In the genomic region with DNA sequence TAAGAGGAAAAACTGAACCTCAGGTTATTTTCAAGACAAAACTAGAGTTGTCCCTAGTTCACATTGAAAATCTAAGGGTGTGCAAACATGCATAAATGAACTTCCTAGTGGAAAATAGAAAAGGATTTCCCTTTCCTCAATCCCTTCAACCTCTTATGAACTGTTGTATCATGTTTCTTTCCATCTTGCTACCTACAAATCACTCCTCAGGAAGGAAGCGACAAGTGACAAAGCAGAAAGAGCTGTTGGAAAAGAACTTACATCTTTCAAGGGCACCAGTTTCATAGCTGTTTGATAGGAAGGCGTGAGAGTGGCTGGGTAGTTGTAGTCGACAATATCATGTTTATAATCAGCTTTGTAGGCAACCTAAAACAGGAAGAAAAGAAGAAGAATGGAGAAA, we compare ENCODE assay signal across 1 cellular context.
TF ChIP-seq lines count a peak whose summit lies in the region.

No MANE protein-coding gene starts in this region.

TF ChIP-seq in H1, 55 proteins besides CTCF, POLR2A, EP300 and RAD21:
- TF ChIP-seq NANOG (IDR thresholded peaks at IDR 0.05; ENCODE audit: insufficient read depth, low read depth, low read length, poor library complexity, severe bottlenecking) (no peak), EZH2 (IDR thresholded peaks at IDR 0.05; ENCODE audit: low read depth, low read length, severe bottlenecking) (no peak)
